In genomic region chr19:58474997-58475713, GRCh38 we compare ENCODE assay signal across 8 cellular contexts. TPM values are rescaled to one million over a fixed set of nuclear protein-coding genes. Genes with fewer than 3 reads are reported as not detected.
A peak's percentile ranks its signal among the peaks of the same experiment; 100 is the strongest.
DNase-seq lines count a peak whose midpoint lies in the region; ATAC-seq lines count a peak whose summit lies in the region.

No MANE protein-coding gene starts in this region.

- H3K4me3 ChIP-seq in MG63 = peak overlapping the region; percentile 60
- peak overlapping the region; percentile 72 to 87 for H3K4me3 ChIP-seq in neuronal stem cell (ENCODE audit: low read length in 2 of 2)

- peaks cover 14% of the 10 kb centered on the region for H3K4me1 Mint-ChIP-seq in activated CD4-positive, alpha-beta T cell treated with anti-CD3 and anti-CD28 coated beads for 36 hours
- H3K4me1 Mint-ChIP-seq in effector memory CD8-positive, alpha-beta T cell (ENCODE audit: low read depth in 2 of 2) = peaks cover 11 to 23% of the 10 kb centered on the region in 2 donors

- H2AFZ ChIP-seq in neuronal stem cell (ENCODE audit: low read length) = peak overlapping the region; percentile 90

- H3K27ac Mint-ChIP-seq in activated CD4-positive, alpha-beta T cell treated with anti-CD3 and anti-CD28 coated beads for 36 hours = peak overlapping the region; percentile 96
- peak overlapping the region; percentile 98 to 99 for H3K27ac Mint-ChIP-seq in effector memory CD8-positive, alpha-beta T cell

- no peaks in the 10 kb centered on the region for H3K9me3 Mint-ChIP-seq in activated CD4-positive, alpha-beta T cell treated with anti-CD3 and anti-CD28 coated beads for 36 hours (ENCODE audit: low read depth)
- H3K9me3 Mint-ChIP-seq in effector memory CD8-positive, alpha-beta T cell = no peaks in the 10 kb centered on the region

- H2BK5ac ChIP-seq in neuronal stem cell (ENCODE audit: low read length) = peak overlapping the region; percentile 26

- peak overlapping the region; percentile 83 for H3K4me3 Mint-ChIP-seq in activated CD4-positive, alpha-beta T cell treated with anti-CD3 and anti-CD28 coated beads for 36 hours
- peak overlapping the region; percentile 81 to 89 for H3K4me3 Mint-ChIP-seq in effector memory CD8-positive, alpha-beta T cell

- no peak overlapping the region for H4K91ac ChIP-seq in neuronal stem cell (ENCODE audit: low read depth, low read length, poor library complexity)

- H2BK120ac ChIP-seq in neuronal stem cell (ENCODE audit: low read depth, low read length) = no peak overlapping the region

- no peak overlapping the region for H2BK15ac ChIP-seq in neuronal stem cell (ENCODE audit: low read length)

- intact Hi-C loops in activated CD4-positive, alpha-beta T cell treated with anti-CD3 and anti-CD28 coated beads for 36 hours (cut with DNase I, micrococcal nuclease) = loop anchor here (1.0 to 5.0 kb wide), 10 partner anchors 8 to 170 kb away; partner anchors contain the start of genes ERVK3-1 (in 1 of the 2), RPS5 (in 1 of the 2), ZBTB45 (in 1 of the 2) and ZNF324 (in 1 of the 2)

- H3K9me3 ChIP-seq in MG63 (no peaks in the 10 kb centered on the region), neuronal stem cell (replicated peaks in 1 of 2; ENCODE audit: control insufficient read depth in 2 of 2, insufficient read depth in 1 of 2, low read depth in 1 of 2, low read length in 2 of 2) (no peaks in the 10 kb centered on the region)

- H3K27ac ChIP-seq in neuronal stem cell (replicated peaks; ENCODE audit: low read length) = peak overlapping the region; percentile 89

- peak overlapping the region; percentile 25 for H3K14ac ChIP-seq in neuronal stem cell (ENCODE audit: low read length)

- no peaks in the 10 kb centered on the region for H3K27me3 ChIP-seq in MG63
- no peaks in the 10 kb centered on the region for H3K27me3 ChIP-seq in neuronal stem cell (ENCODE audit: control insufficient read depth in 3 of 3, insufficient read depth in 3 of 3, low read depth in 1 of 3, low read length in 3 of 3)

- no peak for DNase-seq in activated CD4-positive, alpha-beta T cell treated with anti-CD3 and anti-CD28 coated beads for 36 hours
- DNase-seq in activated CD4-positive, alpha-beta T cell treated with anti-CD3 and anti-CD28 coated beads for 1 hour = no peak
- DNase-seq in MG63 = no peak
- DNase-seq in effector memory CD8-positive, alpha-beta T cell = peak in 1 of 3 experiments; percentile 53
- DNase-seq in neuronal stem cell (ENCODE audit: low spot score) = no peak
- no peak for DNase-seq in SW480 (ENCODE audit: low spot score)
- DNase-seq in iPS-NIHi7 (ENCODE audit: extremely low spot score) = no peak

- no peak overlapping the region for H4K8ac ChIP-seq in neuronal stem cell (ENCODE audit: low read depth, low read length)

- peaks cover 6 to 15% of the 10 kb centered on the region in 2 donors for H3K4me1 ChIP-seq in neuronal stem cell (ENCODE audit: control insufficient read depth in 2 of 2, insufficient read depth in 1 of 2, low read depth in 1 of 2, low read length in 2 of 2)

- H3K9ac ChIP-seq in neuronal stem cell (ENCODE audit: low read depth, low read length, poor library complexity) = peak overlapping the region; percentile 79

- ATAC-seq in activated CD4-positive, alpha-beta T cell treated with anti-CD3 and anti-CD28 coated beads for 36 hours = peak; percentile 2
- peak; percentile 34 for ATAC-seq in effector memory CD8-positive, alpha-beta T cell (replicated peaks)
- no peak for ATAC-seq in HG02642 (IDR thresholded peaks at IDR 0.05; ENCODE audit: poor library complexity, unreplicated experiment)

- peak overlapping the region; percentile 92 for H3K4me2 ChIP-seq in neuronal stem cell (ENCODE audit: insufficient read depth, low read length, poor library complexity, severe bottlenecking)

- H3K36me3 ChIP-seq in MG63 (peaks cover 16% of the 10 kb centered on the region), neuronal stem cell (replicated peaks in 1 of 2; ENCODE audit: control insufficient read depth in 2 of 2, insufficient read depth in 2 of 2, low read length in 2 of 2) (peaks cover 10 to 59% of the 10 kb centered on the region in 2 donors)

- peak overlapping the region; percentile 21 for H3K23ac ChIP-seq in neuronal stem cell (ENCODE audit: low read depth, low read length, poor library complexity)

- CTCF ChIA-PET in activated CD4-positive, alpha-beta T cell treated with anti-CD3 and anti-CD28 coated beads for 36 hours (lab: Charles Lee) = interaction anchor here (0.7 kb wide), 1 partner anchor 166 kb away, joined by 4 read pairs; no protein-coding TSS in a partner anchor

- no peaks in the 10 kb centered on the region for H3K27me3 Mint-ChIP-seq in activated CD4-positive, alpha-beta T cell treated with anti-CD3 and anti-CD28 coated beads for 36 hours
- H3K27me3 Mint-ChIP-seq in effector memory CD8-positive, alpha-beta T cell = no peaks in the 10 kb centered on the region

- POLR2A ChIA-PET in activated CD4-positive, alpha-beta T cell treated with anti-CD3 and anti-CD28 coated beads for 36 hours (lab: Charles Lee) = interaction anchor here (0.7 to 1.0 kb wide), 4 partner anchors 14 to 45 kb away, joined by 3 to 7 read pairs (median 3); partner anchors contain the start of genes ZBTB45 and ZNF132

- no peak overlapping the region for H2AK5ac ChIP-seq in neuronal stem cell (ENCODE audit: low read depth, low read length)

- H3K36me3 Mint-ChIP-seq in activated CD4-positive, alpha-beta T cell treated with anti-CD3 and anti-CD28 coated beads for 36 hours (ENCODE audit: low read depth) = peaks cover 4% of the 10 kb centered on the region
- H3K36me3 Mint-ChIP-seq in effector memory CD8-positive, alpha-beta T cell (ENCODE audit: insufficient read depth) = peaks cover 48% of the 10 kb centered on the region

- H3K18ac ChIP-seq in neuronal stem cell (ENCODE audit: low read length) = no peak overlapping the region

- no peak overlapping the region for H2BK12ac ChIP-seq in neuronal stem cell (ENCODE audit: low read length)

- no peak overlapping the region for H3K4ac ChIP-seq in neuronal stem cell (ENCODE audit: low read length)

- no CpG with 5 or more reads among the region's 27 CpGs for WGBS in neuronal stem cell (ENCODE audit: extremely low coverage in 2 of 2, insufficient read length in 2 of 2, insufficient replicate concordance in 1 of 2), 2 donors

- H3K79me1 ChIP-seq in neuronal stem cell (ENCODE audit: low read depth, low read length) = no peaks in the 10 kb centered on the region

RNA-seq across cellular contexts. Expression of gene ZNF446, which starts 1.0 kb away (rescaled TPM):
- 1 to 10 TPM; 4.2 to 4.7 TPM for total RNA-seq in activated CD4-positive, alpha-beta T cell treated with anti-CD3 and anti-CD28 coated beads for 36 hours
- total RNA-seq in MG63 (2014; rRNA removed; shearing (Covaris generic); ENCODE audit: low replicate concordance) = 18.4 and 23.5 TPM in 2 replicates
- polyA plus RNA-seq in neuronal stem cell (2013, experiment 1 of 2) = 6.8 TPM
- 6.8 TPM for polyA plus RNA-seq in neuronal stem cell (2013, experiment 2 of 2)

RNA-seq across cellular contexts. Expression of gene ZNF324, which starts 8.3 kb away (rescaled TPM):
- total RNA-seq in activated CD4-positive, alpha-beta T cell treated with anti-CD3 and anti-CD28 coated beads for 36 hours = 1 to 10 TPM; 4.7 to 7.5 TPM
- 15.2 and 16.0 TPM in 2 replicates for total RNA-seq in MG63 (2014; rRNA removed; shearing (Covaris generic); ENCODE audit: low replicate concordance)
- 3.8 TPM for polyA plus RNA-seq in neuronal stem cell (2013, experiment 1 of 2)
- polyA plus RNA-seq in neuronal stem cell (2013, experiment 2 of 2) = 3.8 TPM

RNA-seq across cellular contexts. Expression of gene ZNF324B, which starts 23.7 kb away (rescaled TPM):
- 1 to 10 TPM; 5.8 to 7.5 TPM for total RNA-seq in activated CD4-positive, alpha-beta T cell treated with anti-CD3 and anti-CD28 coated beads for 36 hours
- total RNA-seq in MG63 (2014; rRNA removed; shearing (Covaris generic); ENCODE audit: low replicate concordance) = 11.5 and 22.9 TPM in 2 replicates
- polyA plus RNA-seq in neuronal stem cell (2013, experiment 1 of 2) = 1.8 TPM
- polyA plus RNA-seq in neuronal stem cell (2013, experiment 2 of 2) = 2.0 TPM

RNA-seq across cellular contexts. Expression of gene ZNF132, which starts 35.2 kb away (rescaled TPM):
- total RNA-seq in activated CD4-positive, alpha-beta T cell treated with anti-CD3 and anti-CD28 coated beads for 36 hours = 1 to 10 TPM; 3.3 to 4.4 TPM
- total RNA-seq in MG63 (2014; rRNA removed; shearing (Covaris generic); ENCODE audit: low replicate concordance) = not detected in 2 replicates
- 1.2 TPM for polyA plus RNA-seq in neuronal stem cell (2013, experiment 1 of 2)
- 1.3 TPM for polyA plus RNA-seq in neuronal stem cell (2013, experiment 2 of 2)

RNA-seq across cellular contexts. Expression of gene SLC27A5, which starts 36.6 kb away (rescaled TPM):
- 10 to 100 TPM in 1 of 2 experiments, 1 to 10 TPM in 1; 8.9 to 19.5 TPM for total RNA-seq in activated CD4-positive, alpha-beta T cell treated with anti-CD3 and anti-CD28 coated beads for 36 hours
- 5.5 and 13.0 TPM in 2 replicates for total RNA-seq in MG63 (2014; rRNA removed; shearing (Covaris generic); ENCODE audit: low replicate concordance)
- 21.6 TPM for polyA plus RNA-seq in neuronal stem cell (2013, experiment 1 of 2)
- polyA plus RNA-seq in neuronal stem cell (2013, experiment 2 of 2) = 20.7 TPM
